In the genomic region with DNA sequence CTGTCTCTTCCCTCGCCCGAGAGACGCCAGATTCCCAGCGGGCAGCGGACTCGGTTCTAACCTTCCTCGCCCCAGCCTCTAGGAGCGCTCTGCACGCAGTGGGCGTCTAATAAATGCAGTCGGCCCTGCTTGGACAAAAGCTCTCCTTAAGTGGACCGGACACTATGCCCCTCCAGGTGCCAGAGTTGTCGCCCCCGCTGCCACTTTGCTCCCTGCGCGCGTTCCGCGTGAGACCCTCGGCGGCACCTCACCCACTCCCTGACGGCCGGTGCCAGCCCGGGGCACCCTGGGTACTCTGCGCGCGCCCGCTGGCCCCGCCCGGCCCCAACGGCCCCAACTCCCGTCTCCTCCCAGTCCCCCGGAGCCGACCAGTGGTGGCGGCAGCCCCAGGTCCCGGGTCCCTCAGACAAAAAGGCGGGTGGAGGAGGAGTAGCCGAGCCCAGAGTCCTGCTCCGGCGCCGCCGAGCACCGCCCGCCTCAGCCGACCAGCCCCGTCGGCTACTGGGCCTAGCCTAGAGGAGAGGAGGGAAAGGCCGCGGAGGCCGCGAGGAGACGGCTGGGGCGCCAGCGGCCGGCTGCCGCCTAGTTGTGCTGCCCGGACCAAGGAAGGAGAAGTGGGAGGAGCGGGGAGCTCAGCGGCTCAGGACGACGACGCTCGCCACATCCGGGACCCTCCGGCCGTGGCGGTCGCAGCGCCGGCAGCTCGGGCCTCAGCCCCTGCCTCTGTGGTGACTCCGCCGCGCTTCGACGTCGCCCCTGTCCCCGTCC, we compare ENCODE assay signal across 8 cellular contexts.
DNase-seq lines count a peak whose midpoint lies in the region; ATAC-seq and TF ChIP-seq lines count a peak whose summit lies in the region.

No MANE protein-coding gene starts in this region.

- ATAC-seq in GM18868 (IDR thresholded peaks at IDR 0.05; ENCODE audit: unreplicated experiment): peak; percentile 86
- peak; percentile 74 for ATAC-seq in HG03095 (IDR thresholded peaks at IDR 0.05; ENCODE audit: unreplicated experiment)

- DNase-seq in AG10803 (ENCODE audit: low read depth) (peak; percentile 76), NCI-H2227 treated with DMSO at 0.1 percent for 48 hours (lab: John Stamatoyannopoulos, UW) (peak; percentile 74), choroid plexus epithelial cell (ENCODE audit: low read depth) (peak; percentile 73), kidney tubule cell (ENCODE audit: low spot score) (peak; percentile 87)
- peak; percentile 74 for DNase-seq in activated CD4-positive, CD25-positive, alpha-beta regulatory T cell treated with anti-CD3 and anti-CD28 coated beads, Interleukin-2, amount 50 U/mL, for 72 hours
- DNase-seq in stimulated activated CD4-positive, alpha-beta T cell treated with anti-CD3 and anti-CD28 coated beads, Interleukin-15, amount 100 ng/mL, for 48 hours (ENCODE audit: low read depth in 2 of 2): peak; percentile 37 to 59

- H3K4me3 ChIP-seq in AG10803 (ENCODE audit: low read length) (peak overlapping the region; percentile 82), choroid plexus epithelial cell (ENCODE audit: low read depth, low read length) (peak overlapping the region; percentile 75)

- peak; percentile 71 for TF ChIP-seq CTCF in AG10803 (conservative IDR thresholded peaks at IDR 0.05; ENCODE audit: low read length)
- peak; percentile 69 for TF ChIP-seq CTCF in choroid plexus epithelial cell (conservative IDR thresholded peaks at IDR 0.05; ENCODE audit: low read depth, low read length)

Comparison
In these comparisons a context has a peak if more than half of its experiments do, and no peak if none do; other contexts are left out.
1. Peak in every context shown above with its lines: DNase-seq, ATAC-seq and H3K4me3 ChIP-seq.